Comparison of ENCODE assay signal across 8 cellular contexts in the genomic region with DNA sequence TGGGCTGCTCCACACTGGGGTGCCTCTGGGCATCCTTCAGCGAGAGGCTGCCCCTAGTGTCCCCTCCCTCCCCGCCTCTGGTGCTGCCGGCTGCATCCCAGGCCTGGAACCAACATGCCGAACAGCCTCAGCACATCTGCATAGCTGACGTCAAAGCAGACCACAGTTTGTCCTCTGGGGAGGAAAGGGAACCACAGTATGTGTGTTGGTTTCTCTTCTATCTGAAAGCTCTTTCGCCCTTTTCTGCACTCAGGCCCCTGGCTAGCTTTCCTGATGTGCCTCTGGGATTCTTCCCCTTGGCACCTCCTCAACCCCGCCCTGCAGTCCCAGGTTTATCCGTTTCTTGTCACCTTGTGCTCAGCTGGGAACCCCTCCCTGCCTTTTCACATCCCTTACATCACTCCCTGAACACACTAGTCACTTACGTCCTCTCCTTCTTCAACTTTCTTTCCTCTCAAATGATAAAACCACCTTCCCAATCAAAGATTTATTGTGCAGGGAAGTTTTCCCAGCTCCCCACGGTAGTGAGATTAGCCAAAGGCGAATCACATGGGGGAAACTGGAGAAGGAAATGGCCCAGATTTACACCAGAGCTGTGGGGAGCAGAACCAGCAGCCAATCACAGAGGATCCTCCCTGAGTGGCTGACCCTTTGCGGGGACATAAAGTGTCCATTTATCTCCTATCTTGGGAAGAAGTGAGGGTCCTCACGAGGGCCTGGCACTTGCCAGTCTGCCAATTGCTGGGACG. TPM values are rescaled to one million over a fixed set of nuclear protein-coding genes. Genes with fewer than 3 reads are reported as not detected.
A peak's percentile ranks its signal among the peaks of the same experiment; 100 is the strongest.
DNase-seq lines count a peak whose midpoint lies in the region; ATAC-seq, FAIRE-seq and TF ChIP-seq lines count a peak whose summit lies in the region.

No MANE protein-coding gene starts in this region.

- H3K9me3 Mint-ChIP-seq in CD14-positive monocyte: peaks cover 0 to 3% (median 0%) of the 10 kb centered on the region in 7 donors

- H3K4me3 Mint-ChIP-seq in CD14-positive monocyte: peak overlapping the region; percentile 66 to 72

- no peak overlapping the region for H3K4me3 ChIP-seq in kidney (ENCODE audit: low read length in 2 of 2)
- no peak overlapping the region for H3K4me3 ChIP-seq in esophagus squamous epithelium

- no peak overlapping the region for H3K9ac ChIP-seq in kidney (ENCODE audit: low read length in 2 of 2)

- H3K36me3 ChIP-seq in kidney (ENCODE audit: control insufficient read depth in 1 of 2, insufficient read depth in 2 of 2, low read length in 2 of 2) (no peaks in the 10 kb centered on the region), esophagus squamous epithelium (no peaks in the 10 kb centered on the region)

- no peaks in the 10 kb centered on the region for H3K4me1 ChIP-seq in kidney (ENCODE audit: control insufficient read depth in 1 of 2, insufficient read depth in 1 of 2, low read depth in 1 of 2, low read length in 2 of 2)
- peaks cover 7 to 11% (median 9%) of the 10 kb centered on the region in 3 donors for H3K4me1 ChIP-seq in esophagus squamous epithelium

- ATAC-seq in GM19372 (IDR thresholded peaks at IDR 0.05; ENCODE audit: low read depth, unreplicated experiment) (peak; percentile 99), HG03159 (IDR thresholded peaks at IDR 0.05; ENCODE audit: unreplicated experiment) (peak; percentile 99)

- peaks cover 0 to 2% (median 2%) of the 10 kb centered on the region in 3 donors for H3K27me3 Mint-ChIP-seq in CD14-positive monocyte (ENCODE audit: low read depth in 3 of 3)

- no peaks in the 10 kb centered on the region for H3K27me3 ChIP-seq in esophagus squamous epithelium

- FAIRE-seq in kidney (lab: Jason Lieb, UNC): no peak

- no peaks in the 10 kb centered on the region for H3K36me3 Mint-ChIP-seq in CD14-positive monocyte

- DNase-seq in CD14-positive monocyte (ENCODE audit: low spot score) (peak; percentile 57), activated T-cell treated with anti-CD3 and anti-CD28 coated beads for 24 hours (ENCODE audit: low read depth) (peak; percentile 1), kidney (peak; percentile 77), NCI-H2171 treated with DMSO at 0.1 percent for 48 hours (lab: John Stamatoyannopoulos, UW) (no peak), esophagus squamous epithelium (lab: John Stamatoyannopoulos, UW) (no peak), NCI-H748 treated with DMSO at 0.1 percent for 48 hours (lab: John Stamatoyannopoulos, UW) (no peak)

- H3K27ac Mint-ChIP-seq in CD14-positive monocyte: peak overlapping the region in 4 of 7 donors; percentile 65 to 76 (median 66)

- H3K4me1 Mint-ChIP-seq in CD14-positive monocyte: peaks cover 12% of the 10 kb centered on the region

- intact Hi-C loops in CD14-positive monocyte (cut with micrococcal nuclease) (no loop called here), kidney (cut with DNase I) (no loop called here), esophagus squamous epithelium (cut with DNase I) (no loop called here)

- TF ChIP-seq CTCF in CD14-positive monocyte (IDR thresholded peaks at IDR 0.05) (no peak), kidney (IDR thresholded peaks at IDR 0.05; ENCODE audit: borderline replicate concordance, extremely low read depth, insufficient read depth) (no peak), esophagus squamous epithelium (IDR thresholded peaks at IDR 0.05) (no peak)

- TF ChIP-seq POLR2A in esophagus squamous epithelium (IDR thresholded peaks at IDR 0.05): peak in 1 of 4 donors; percentile 17

- H3K27ac ChIP-seq in kidney (ENCODE audit: low read depth in 2 of 2, low read length in 2 of 2) (peak overlapping the region in 1 of 2 donors; percentile 24), esophagus squamous epithelium (peak overlapping the region in 2 of 4 donors; percentile 2 to 39)

- 58 to 68% methylated on average over 11 to 14 of the region's 14 CpGs for WGBS in esophagus squamous epithelium, 2 donors

- no peaks in the 10 kb centered on the region for H3K9me3 ChIP-seq in kidney (ENCODE audit: control insufficient read depth in 1 of 2, low read length in 2 of 2)
- H3K9me3 ChIP-seq in esophagus squamous epithelium: no peaks in the 10 kb centered on the region

RNA-seq across cellular contexts. Expression of a gene that starts 35.6 kb away (rescaled TPM):
- 10 to 100 TPM; 27.6 to 38.6 TPM for polyA plus RNA-seq in CD14-positive monocyte
- 163 TPM for total RNA-seq in kidney
- 33.0 TPM for polyA plus RNA-seq in kidney (ENCODE audit: insufficient read depth, low read depth, low replicate concordance)
- total RNA-seq in esophagus squamous epithelium: 10 to 100 TPM; 42.3 to 60.4 (median 47.9) TPM

RNA-seq across cellular contexts. Expression of a gene that starts 37.2 kb away (rescaled TPM):
- polyA plus RNA-seq in CD14-positive monocyte (not detected), kidney (ENCODE audit: insufficient read depth, low read depth, low replicate concordance) (not detected)
- total RNA-seq in kidney (not detected), esophagus squamous epithelium (not detected)

Comparison
In these comparisons a context has a peak if more than half of its experiments do, and no peak if none do; other contexts are left out.
1. DNase-seq: peak in CD14-positive monocyte (single experiment), activated T-cell treated with anti-CD3 and anti-CD28 coated beads for 24 hours (single experiment) and kidney (single experiment); none in NCI-H2171 treated with DMSO at 0.1 percent for 48 hours (single experiment), esophagus squamous epithelium (single experiment) and NCI-H748 treated with DMSO at 0.1 percent for 48 hours (single experiment).